1 cellular context compared by ENCODE assay signal in genomic region chr11:73661035-73661628, GRCh38.
A peak's percentile ranks its signal among the peaks of the same experiment; 100 is the strongest.
TF ChIP-seq lines count a peak whose summit lies in the region.

No MANE protein-coding gene starts in this region.

TF ChIP-seq in GM12878, 131 proteins besides CTCF, POLR2A, EP300 and RAD21 (continued from another document):
- TF ChIP-seq, protein P1, sequence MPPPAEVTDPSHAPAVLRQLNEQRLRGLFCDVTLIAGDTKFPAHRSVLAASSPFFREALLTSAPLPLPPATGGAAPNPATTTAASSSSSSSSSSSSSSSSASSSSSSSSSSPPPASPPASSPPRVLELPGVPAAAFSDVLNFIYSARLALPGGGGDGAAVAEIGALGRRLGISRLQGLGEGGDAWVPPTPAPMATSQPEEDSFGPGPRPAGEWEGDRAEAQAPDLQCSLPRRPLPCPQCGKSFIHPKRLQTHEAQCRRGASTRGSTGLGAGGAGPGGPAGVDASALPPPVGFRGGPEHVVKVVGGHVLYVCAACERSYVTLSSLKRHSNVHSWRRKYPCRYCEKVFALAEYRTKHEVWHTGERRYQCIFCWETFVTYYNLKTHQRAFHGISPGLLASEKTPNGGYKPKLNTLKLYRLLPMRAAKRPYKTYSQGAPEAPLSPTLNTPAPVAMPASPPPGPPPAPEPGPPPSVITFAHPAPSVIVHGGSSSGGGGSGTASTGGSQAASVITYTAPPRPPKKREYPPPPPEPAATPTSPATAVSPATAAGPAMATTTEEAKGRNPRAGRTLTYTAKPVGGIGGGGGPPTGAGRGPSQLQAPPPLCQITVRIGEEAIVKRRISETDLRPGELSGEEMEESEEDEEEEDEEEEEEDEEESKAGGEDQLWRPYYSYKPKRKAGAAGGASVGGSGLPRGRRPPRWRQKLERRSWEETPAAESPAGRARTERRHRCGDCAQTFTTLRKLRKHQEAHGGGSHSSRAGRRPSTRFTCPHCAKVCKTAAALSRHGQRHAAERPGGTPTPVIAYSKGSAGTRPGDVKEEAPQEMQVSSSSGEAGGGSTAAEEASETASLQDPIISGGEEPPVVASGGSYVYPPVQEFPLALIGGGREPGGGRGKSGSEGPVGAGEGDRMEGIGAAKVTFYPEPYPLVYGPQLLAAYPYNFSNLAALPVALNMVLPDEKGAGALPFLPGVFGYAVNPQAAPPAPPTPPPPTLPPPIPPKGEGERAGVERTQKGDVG (CRISPR knock-in tag; IDR thresholded peaks at IDR 0.05): no peak
- TF ChIP-seq, protein P2, sequence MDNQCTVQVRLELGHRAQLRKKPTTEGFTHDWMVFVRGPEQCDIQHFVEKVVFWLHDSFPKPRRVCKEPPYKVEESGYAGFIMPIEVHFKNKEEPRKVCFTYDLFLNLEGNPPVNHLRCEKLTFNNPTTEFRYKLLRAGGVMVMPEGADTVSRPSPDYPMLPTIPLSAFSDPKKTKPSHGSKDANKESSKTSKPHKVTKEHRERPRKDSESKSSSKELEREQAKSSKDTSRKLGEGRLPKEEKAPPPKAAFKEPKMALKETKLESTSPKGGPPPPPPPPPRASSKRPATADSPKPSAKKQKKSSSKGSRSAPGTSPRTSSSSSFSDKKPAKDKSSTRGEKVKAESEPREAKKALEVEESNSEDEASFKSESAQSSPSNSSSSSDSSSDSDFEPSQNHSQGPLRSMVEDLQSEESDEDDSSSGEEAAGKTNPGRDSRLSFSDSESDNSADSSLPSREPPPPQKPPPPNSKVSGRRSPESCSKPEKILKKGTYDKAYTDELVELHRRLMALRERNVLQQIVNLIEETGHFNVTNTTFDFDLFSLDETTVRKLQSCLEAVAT (IDR thresholded peaks at IDR 0.05): peak; percentile 77
- TF ChIP-seq BCLAF1 (IDR thresholded peaks at IDR 0.05) (no peak), TARDBP (IDR thresholded peaks at IDR 0.05; ENCODE audit: borderline replicate concordance) (0 out of 2 replicates have a peak, but pooled peaks have one; percentile 32), CBFB (IDR thresholded peaks at IDR 0.05; ENCODE audit: low read depth) (peak; percentile 96), ZNF207 (IDR thresholded peaks at IDR 0.05; ENCODE audit: borderline replicate concordance) (peak; percentile 66; the same call in 1 of the 2 replicates), EED (IDR thresholded peaks at IDR 0.05; ENCODE audit: low read depth) (peak; percentile 51; the same call in 1 of the 2 replicates), SMARCA5 (IDR thresholded peaks at IDR 0.05) (peak; percentile 89), STAT1 (conservative IDR thresholded peaks at IDR 0.05) (0 out of 2 replicates have a peak, but pooled peaks have one; percentile 21), RUNX3 (IDR thresholded peaks at IDR 0.05; ENCODE audit: low read length) (peak; percentile 95), SMAD1 (IDR thresholded peaks at IDR 0.05; ENCODE audit: low read depth, partially characterized antibody) (no peak), CHD4 (IDR thresholded peaks at IDR 0.05) (no peak), RELB (IDR thresholded peaks at IDR 0.05; ENCODE audit: low read depth) (no peak), KDM1A (IDR thresholded peaks at IDR 0.05; ENCODE audit: borderline replicate concordance) (no peak), ZNF24 (IDR thresholded peaks at IDR 0.05) (0 out of 2 replicates have a peak, but pooled peaks have one; percentile 17), POU2F2 (IDR thresholded peaks at IDR 0.05; ENCODE audit: borderline replicate concordance, low read depth, low read length) (peak; percentile 62; the same call in 1 of the 3 replicates), ELK1 (IDR thresholded peaks at IDR 0.05; ENCODE audit: low read depth, low read length) (peak; percentile 29; the same call in 1 of the 2 replicates), IKZF2 (IDR thresholded peaks at IDR 0.05) (peak in 1 of 2 experiments; percentile 43; a peak in 2 of 4 replicates), BHLHE40 (IDR thresholded peaks at IDR 0.05; ENCODE audit: borderline replicate concordance in 1 of 2, low read depth in 2 of 2, low read length in 1 of 2) (peak; percentile 4 to 60; a peak in 2 of 4 replicates), DPF2 (IDR thresholded peaks at IDR 0.05) (0 out of 2 replicates have a peak, but pooled peaks have one; percentile 50)
